In genomic region chr2:46067501-46068292, GRCh38 we compare ENCODE assay signal across 12 cellular contexts.
DNase-seq lines count a peak whose midpoint lies in the region; ATAC-seq, FAIRE-seq and TF ChIP-seq lines count a peak whose summit lies in the region.
"Had no signal": no experiment of that assay in that cellular context is flagged by ENCODE, and none has a peak within 500 bp of the region (broad histone marks: within the 10 kb centered on the region; RNA-seq: fewer than 3 reads in every experiment).

No MANE protein-coding gene starts in this region.

- POLR2A ChIA-PET in AG04449 (lab: Yijun Ruan, JAX): interaction anchor here (0.7 to 1.5 kb wide), 4 partner anchors 25 to 230 kb away, joined by 3 to 10 read pairs (median 3); partner anchors contain the start of gene EPAS1

- peak overlapping the region; percentile 73 for H3K4me3 Mint-ChIP-seq in HFFc6
- peak overlapping the region; percentile 36 for H3K4me3 Mint-ChIP-seq in astrocyte (ENCODE audit: unreplicated experiment)

- peak overlapping the region; percentile 83 for H3K27ac ChIP-seq in astrocyte (ENCODE audit: low read depth, low read length)

- no peaks in the 10 kb centered on the region for H4K20me1 ChIP-seq in astrocyte (ENCODE audit: insufficient read depth, low read length)

- H3K4me1 Mint-ChIP-seq in HFFc6 (ENCODE audit: low read depth) (peaks cover 85% of the 10 kb centered on the region), astrocyte (ENCODE audit: low read depth, unreplicated experiment) (peaks cover 59% of the 10 kb centered on the region)

- CTCF ChIA-PET in AG04449 (lab: Yijun Ruan, JAX): interaction anchor here (0.8 to 1.1 kb wide), 2 partner anchors 298 to 394 kb away, joined by 3 read pairs; no protein-coding TSS in a partner anchor

- H3K4me3 ChIP-seq in AG04449 (ENCODE audit: low read depth, low read length): peak overlapping the region; percentile 9; the same call in 1 of the 2 replicates
- H3K4me3 ChIP-seq in astrocyte (ENCODE audit: insufficient read depth, low read depth, low read length): peak overlapping the region; percentile 32
- H3K4me3 ChIP-seq in kidney epithelial cell (ENCODE audit: low read depth, low read length): no peak overlapping the region
- H3K4me3 ChIP-seq: skin epidermis had no signal

- H3K27me3 Mint-ChIP-seq in HFFc6 (ENCODE audit: insufficient read depth) (no peaks in the 10 kb centered on the region), astrocyte (ENCODE audit: low read depth, unreplicated experiment) (no peaks in the 10 kb centered on the region)

- H3K27ac Mint-ChIP-seq in HFFc6: peak overlapping the region; percentile 87
- H3K27ac Mint-ChIP-seq in astrocyte (ENCODE audit: unreplicated experiment): peak overlapping the region; percentile 98

- peak; percentile 83 for FAIRE-seq in astrocyte (lab: Jason Lieb, UNC)
- FAIRE-seq: bronchial epithelial cell had no signal

- ATAC-seq in HG03520 (IDR thresholded peaks at IDR 0.05; ENCODE audit: unreplicated experiment): no peak
- ATAC-seq in GM19463 (IDR thresholded peaks at IDR 0.05; ENCODE audit: unreplicated experiment): no peak

- DNase-seq in AG04449 (ENCODE audit: low read depth, low spot score) (peak; percentile 97), HFFc6 (peak; percentile 99), astrocyte (ENCODE audit: low read depth) (peak; percentile 99), kidney epithelial cell (ENCODE audit: low read depth) (peak; percentile 96), NCI-H1930 (lab: John Stamatoyannopoulos, UW) (no peak), retina (no peak)
- DNase-seq: DND-41, NCI-H2029 treated with DMSO at 0.1 percent for 48 hours had no signal

- TF ChIP-seq CTCF in AG04449 (IDR thresholded peaks at IDR 0.05; ENCODE audit: insufficient read depth, low read length, missing control alignments) (no peak), HFFc6 (IDR thresholded peaks at IDR 0.05) (no peak), astrocyte (IDR thresholded peaks at IDR 0.05; ENCODE audit: insufficient read depth, low read depth, low read length) (no peak), kidney epithelial cell (IDR thresholded peaks at IDR 0.05; ENCODE audit: insufficient read depth, low read length, poor library complexity, severe bottlenecking) (no peak)

- H2AFZ ChIP-seq in astrocyte (ENCODE audit: low read depth, low read length): no peak overlapping the region

- H3K4me1 ChIP-seq in astrocyte (ENCODE audit: insufficient read depth, low read length): peaks cover 44% of the 10 kb centered on the region

- H3K9me3 ChIP-seq in astrocyte (ENCODE audit: insufficient read depth, low read depth, low read length): no peaks in the 10 kb centered on the region

- no peaks in the 10 kb centered on the region for H3K9me3 Mint-ChIP-seq in HFFc6
- H3K9me3 Mint-ChIP-seq in astrocyte (ENCODE audit: unreplicated experiment): no peaks in the 10 kb centered on the region

- H3K36me3 Mint-ChIP-seq in HFFc6 (ENCODE audit: low read depth): peaks cover 12% of the 10 kb centered on the region; the same call in 1 of the 2 replicates
- H3K36me3 Mint-ChIP-seq in astrocyte (ENCODE audit: low read depth, unreplicated experiment): no peaks in the 10 kb centered on the region

- H3K9ac ChIP-seq in astrocyte (ENCODE audit: low read length): peak overlapping the region; percentile 66

- peak overlapping the region; percentile 74 for H3K4me2 ChIP-seq in astrocyte (ENCODE audit: low read length)

- no peaks in the 10 kb centered on the region for H3K27me3 ChIP-seq in astrocyte (ENCODE audit: insufficient read depth, low read length)
- no peaks in the 10 kb centered on the region for H3K27me3 ChIP-seq in kidney epithelial cell (ENCODE audit: control insufficient read depth, insufficient read depth, low read length)

- H3K36me3 ChIP-seq in astrocyte (ENCODE audit: insufficient read depth, low read length) (no peaks in the 10 kb centered on the region), kidney epithelial cell (ENCODE audit: control insufficient read depth, insufficient read depth, low read length) (no peaks in the 10 kb centered on the region)

- no peaks in the 10 kb centered on the region for H3K79me2 ChIP-seq in astrocyte (ENCODE audit: insufficient read depth, low read length)

Comparison
In these comparisons a context has a peak if more than half of its experiments do, and no peak if none do; other contexts are left out.
1. DNase-seq: peak in AG04449 (single experiment), HFFc6 (single experiment), astrocyte (single experiment) and kidney epithelial cell (single experiment); none in NCI-H1930 (0 of 2) and retina (single experiment).